2 cellular contexts compared by ENCODE assay signal in the genomic region with DNA sequence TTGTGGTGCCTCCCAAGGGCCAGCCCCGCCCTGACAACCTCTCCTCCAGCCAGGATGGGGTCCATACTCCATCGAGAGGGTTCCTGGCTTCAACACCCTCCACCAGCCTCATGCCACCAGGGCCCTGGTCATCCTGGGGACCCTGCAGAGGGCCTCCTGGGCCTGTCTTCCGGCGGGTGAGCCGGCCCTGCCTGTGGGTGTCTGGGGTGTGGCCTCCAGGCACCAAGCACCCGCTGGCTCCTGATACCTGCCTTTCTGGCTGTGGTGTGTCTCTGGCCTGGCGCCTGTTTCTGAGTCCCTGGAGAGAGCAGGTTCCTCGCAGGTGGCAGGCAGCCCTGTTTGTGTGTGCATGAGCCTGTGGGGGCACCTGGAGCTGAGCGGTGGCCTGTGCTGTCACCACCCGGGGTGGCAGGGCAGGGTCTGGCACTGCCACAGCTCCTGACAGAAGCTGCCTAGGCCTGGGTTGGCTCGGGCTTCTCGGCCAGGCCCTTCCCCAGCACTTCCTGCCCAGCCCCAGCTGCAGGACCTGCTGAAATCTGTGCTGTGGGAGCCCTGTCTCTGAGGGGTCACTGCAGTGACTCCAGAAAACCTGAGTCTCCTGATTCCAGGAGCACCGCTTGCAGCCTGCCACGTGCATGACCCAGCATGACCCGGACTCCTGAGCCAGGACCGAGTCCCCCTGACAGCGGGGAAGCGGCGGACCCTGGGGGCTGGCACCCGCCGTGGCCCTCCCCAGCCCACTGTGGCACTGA.
TF ChIP-seq lines count a peak whose summit lies in the region.

No MANE protein-coding gene starts in this region.

TF ChIP-seq in SK-N-SH, 30 proteins besides CTCF, POLR2A, EP300 and RAD21 (continued from another document):
- TF ChIP-seq, protein P1, sequence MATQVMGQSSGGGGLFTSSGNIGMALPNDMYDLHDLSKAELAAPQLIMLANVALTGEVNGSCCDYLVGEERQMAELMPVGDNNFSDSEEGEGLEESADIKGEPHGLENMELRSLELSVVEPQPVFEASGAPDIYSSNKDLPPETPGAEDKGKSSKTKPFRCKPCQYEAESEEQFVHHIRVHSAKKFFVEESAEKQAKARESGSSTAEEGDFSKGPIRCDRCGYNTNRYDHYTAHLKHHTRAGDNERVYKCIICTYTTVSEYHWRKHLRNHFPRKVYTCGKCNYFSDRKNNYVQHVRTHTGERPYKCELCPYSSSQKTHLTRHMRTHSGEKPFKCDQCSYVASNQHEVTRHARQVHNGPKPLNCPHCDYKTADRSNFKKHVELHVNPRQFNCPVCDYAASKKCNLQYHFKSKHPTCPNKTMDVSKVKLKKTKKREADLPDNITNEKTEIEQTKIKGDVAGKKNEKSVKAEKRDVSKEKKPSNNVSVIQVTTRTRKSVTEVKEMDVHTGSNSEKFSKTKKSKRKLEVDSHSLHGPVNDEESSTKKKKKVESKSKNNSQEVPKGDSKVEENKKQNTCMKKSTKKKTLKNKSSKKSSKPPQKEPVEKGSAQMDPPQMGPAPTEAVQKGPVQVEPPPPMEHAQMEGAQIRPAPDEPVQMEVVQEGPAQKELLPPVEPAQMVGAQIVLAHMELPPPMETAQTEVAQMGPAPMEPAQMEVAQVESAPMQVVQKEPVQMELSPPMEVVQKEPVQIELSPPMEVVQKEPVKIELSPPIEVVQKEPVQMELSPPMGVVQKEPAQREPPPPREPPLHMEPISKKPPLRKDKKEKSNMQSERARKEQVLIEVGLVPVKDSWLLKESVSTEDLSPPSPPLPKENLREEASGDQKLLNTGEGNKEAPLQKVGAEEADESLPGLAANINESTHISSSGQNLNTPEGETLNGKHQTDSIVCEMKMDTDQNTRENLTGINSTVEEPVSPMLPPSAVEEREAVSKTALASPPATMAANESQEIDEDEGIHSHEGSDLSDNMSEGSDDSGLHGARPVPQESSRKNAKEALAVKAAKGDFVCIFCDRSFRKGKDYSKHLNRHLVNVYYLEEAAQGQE (IDR thresholded peaks at IDR 0.05; ENCODE audit: low read depth, low read length), result no peak
- TF ChIP-seq, protein P2, sequence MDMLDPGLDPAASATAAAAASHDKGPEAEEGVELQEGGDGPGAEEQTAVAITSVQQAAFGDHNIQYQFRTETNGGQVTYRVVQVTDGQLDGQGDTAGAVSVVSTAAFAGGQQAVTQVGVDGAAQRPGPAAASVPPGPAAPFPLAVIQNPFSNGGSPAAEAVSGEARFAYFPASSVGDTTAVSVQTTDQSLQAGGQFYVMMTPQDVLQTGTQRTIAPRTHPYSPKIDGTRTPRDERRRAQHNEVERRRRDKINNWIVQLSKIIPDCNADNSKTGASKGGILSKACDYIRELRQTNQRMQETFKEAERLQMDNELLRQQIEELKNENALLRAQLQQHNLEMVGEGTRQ (IDR thresholded peaks at IDR 0.05; ENCODE audit: borderline replicate concordance, low read depth, low read length), result no peak
- TF ChIP-seq RXRA (IDR thresholded peaks at IDR 0.05; ENCODE audit: borderline replicate concordance, low read depth), result no peak
- no peak for TF ChIP-seq MEF2A (IDR thresholded peaks at IDR 0.05; ENCODE audit: borderline replicate concordance, low read depth)

TF ChIP-seq in SK-N-SH treated with all-trans-retinoic acid at 6 μM for 48 hours, 23 proteins besides CTCF, POLR2A, EP300 and RAD21 (continued from another document):
- TF ChIP-seq, protein P3, sequence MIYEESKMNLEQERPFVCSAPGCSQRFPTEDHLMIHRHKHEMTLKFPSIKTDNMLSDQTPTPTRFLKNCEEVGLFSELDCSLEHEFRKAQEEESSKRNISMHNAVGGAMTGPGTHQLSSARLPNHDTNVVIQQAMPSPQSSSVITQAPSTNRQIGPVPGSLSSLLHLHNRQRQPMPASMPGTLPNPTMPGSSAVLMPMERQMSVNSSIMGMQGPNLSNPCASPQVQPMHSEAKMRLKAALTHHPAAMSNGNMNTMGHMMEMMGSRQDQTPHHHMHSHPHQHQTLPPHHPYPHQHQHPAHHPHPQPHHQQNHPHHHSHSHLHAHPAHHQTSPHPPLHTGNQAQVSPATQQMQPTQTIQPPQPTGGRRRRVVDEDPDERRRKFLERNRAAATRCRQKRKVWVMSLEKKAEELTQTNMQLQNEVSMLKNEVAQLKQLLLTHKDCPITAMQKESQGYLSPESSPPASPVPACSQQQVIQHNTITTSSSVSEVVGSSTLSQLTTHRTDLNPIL (CRISPR knock-in tag; IDR thresholded peaks at IDR 0.05; ENCODE audit: low read depth), result no peak
- TF ChIP-seq, protein P4, sequence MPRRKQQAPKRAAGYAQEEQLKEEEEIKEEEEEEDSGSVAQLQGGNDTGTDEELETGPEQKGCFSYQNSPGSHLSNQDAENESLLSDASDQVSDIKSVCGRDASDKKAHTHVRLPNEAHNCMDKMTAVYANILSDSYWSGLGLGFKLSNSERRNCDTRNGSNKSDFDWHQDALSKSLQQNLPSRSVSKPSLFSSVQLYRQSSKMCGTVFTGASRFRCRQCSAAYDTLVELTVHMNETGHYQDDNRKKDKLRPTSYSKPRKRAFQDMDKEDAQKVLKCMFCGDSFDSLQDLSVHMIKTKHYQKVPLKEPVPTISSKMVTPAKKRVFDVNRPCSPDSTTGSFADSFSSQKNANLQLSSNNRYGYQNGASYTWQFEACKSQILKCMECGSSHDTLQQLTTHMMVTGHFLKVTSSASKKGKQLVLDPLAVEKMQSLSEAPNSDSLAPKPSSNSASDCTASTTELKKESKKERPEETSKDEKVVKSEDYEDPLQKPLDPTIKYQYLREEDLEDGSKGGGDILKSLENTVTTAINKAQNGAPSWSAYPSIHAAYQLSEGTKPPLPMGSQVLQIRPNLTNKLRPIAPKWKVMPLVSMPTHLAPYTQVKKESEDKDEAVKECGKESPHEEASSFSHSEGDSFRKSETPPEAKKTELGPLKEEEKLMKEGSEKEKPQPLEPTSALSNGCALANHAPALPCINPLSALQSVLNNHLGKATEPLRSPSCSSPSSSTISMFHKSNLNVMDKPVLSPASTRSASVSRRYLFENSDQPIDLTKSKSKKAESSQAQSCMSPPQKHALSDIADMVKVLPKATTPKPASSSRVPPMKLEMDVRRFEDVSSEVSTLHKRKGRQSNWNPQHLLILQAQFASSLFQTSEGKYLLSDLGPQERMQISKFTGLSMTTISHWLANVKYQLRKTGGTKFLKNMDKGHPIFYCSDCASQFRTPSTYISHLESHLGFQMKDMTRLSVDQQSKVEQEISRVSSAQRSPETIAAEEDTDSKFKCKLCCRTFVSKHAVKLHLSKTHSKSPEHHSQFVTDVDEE (CRISPR knock-in tag; IDR thresholded peaks at IDR 0.05), result no peak
- no peak for TF ChIP-seq TCF4 (CRISPR knock-in tag; IDR thresholded peaks at IDR 0.05; ENCODE audit: borderline replicate concordance)
- TF ChIP-seq RARB (CRISPR knock-in tag; IDR thresholded peaks at IDR 0.05), result no peak
- TF ChIP-seq ARNTL (CRISPR knock-in tag; IDR thresholded peaks at IDR 0.05; ENCODE audit: borderline replicate concordance, low read depth), result no peak
